1 cellular context compared by ENCODE assay signal in genomic region chr11:126158054-126158791, GRCh38.
TF ChIP-seq lines count a peak whose summit lies in the region.

No MANE protein-coding gene starts in this region.

TF ChIP-seq in HepG2, 621 proteins besides CTCF, POLR2A, EP300 and RAD21 (continues in another document):
- TF ChIP-seq ZMYM4 (CRISPR knock-in tag; IDR thresholded peaks at IDR 0.05) (peak; percentile 68), SAP130 (CRISPR knock-in tag; IDR thresholded peaks at IDR 0.05; ENCODE audit: low read depth) (peak; percentile 74), NCOA2 (CRISPR knock-in tag; IDR thresholded peaks at IDR 0.05) (peak; percentile 46), TARDBP (CRISPR knock-in tag; IDR thresholded peaks at IDR 0.05) (peak; percentile 48; the same call in 1 of the 2 replicates), KLF11 (CRISPR knock-in tag; IDR thresholded peaks at IDR 0.05) (no peak), THAP7 (CRISPR knock-in tag; IDR thresholded peaks at IDR 0.05) (peak; percentile 36; the same call in 1 of the 2 replicates), ESRRA (CRISPR knock-in tag; IDR thresholded peaks at IDR 0.05; ENCODE audit: low read depth) (peak; percentile 81; the same call in 1 of the 2 replicates), ZNF501 (CRISPR knock-in tag; IDR thresholded peaks at IDR 0.05) (peak; percentile 71), KDM2A (CRISPR knock-in tag; IDR thresholded peaks at IDR 0.05; ENCODE audit: borderline replicate concordance, low read depth) (peak; percentile 45; the same call in 1 of the 2 replicates), SALL1 (CRISPR knock-in tag; IDR thresholded peaks at IDR 0.05) (peak; percentile 2; the same call in 1 of the 2 replicates), ATF2 (CRISPR knock-in tag; IDR thresholded peaks at IDR 0.05) (peak; percentile 40; the same call in 1 of the 2 replicates), ELF3 (CRISPR knock-in tag; IDR thresholded peaks at IDR 0.05) (peak; percentile 40; the same call in 1 of the 2 replicates), FOXK1 (CRISPR knock-in tag; IDR thresholded peaks at IDR 0.05; ENCODE audit: borderline replicate concordance, low read depth) (peak; percentile 6; the same call in 1 of the 2 replicates), ZNF513 (CRISPR knock-in tag; conservative IDR thresholded peaks at IDR 0.05) (no peak), RXRA (CRISPR knock-in tag; IDR thresholded peaks at IDR 0.05) (peak; percentile 84), ISL2 (CRISPR knock-in tag; IDR thresholded peaks at IDR 0.05) (peak; percentile 57), RARA (CRISPR knock-in tag; IDR thresholded peaks at IDR 0.05) (peak; percentile 82), SIN3A (IDR thresholded peaks at IDR 0.05; ENCODE audit: borderline replicate concordance, low read depth, low read length) (0 out of 2 replicates have a peak, but pooled peaks have one; percentile 51), ZNF280D (CRISPR knock-in tag; IDR thresholded peaks at IDR 0.05) (peak; percentile 23; the same call in 1 of the 2 replicates), HNF4G (IDR thresholded peaks at IDR 0.05; ENCODE audit: borderline replicate concordance, low read depth, low read length) (peak; percentile 93), HNF4G (CRISPR knock-in tag; IDR thresholded peaks at IDR 0.05; ENCODE audit: borderline replicate concordance, low read depth) (peak; percentile 76; the same call in 1 of the 2 replicates), ZNF878 (CRISPR knock-in tag; IDR thresholded peaks at IDR 0.05) (0 out of 2 replicates have a peak, but pooled peaks have one; percentile 37), REPIN1 (CRISPR knock-in tag; IDR thresholded peaks at IDR 0.05; ENCODE audit: borderline replicate concordance, low read depth) (no peak; the same call in 1 of the 2 replicates), ZNF235 (CRISPR knock-in tag; IDR thresholded peaks at IDR 0.05; ENCODE audit: borderline replicate concordance) (no peak), KDM6A (CRISPR knock-in tag; IDR thresholded peaks at IDR 0.05; ENCODE audit: low read depth) (peak; percentile 50; the same call in 1 of the 2 replicates), ZBTB7A (CRISPR knock-in tag; IDR thresholded peaks at IDR 0.05) (peak; percentile 2; the same call in 1 of the 2 replicates), MIXL1 (CRISPR knock-in tag; IDR thresholded peaks at IDR 0.05) (0 out of 2 replicates have a peak, but pooled peaks have one; percentile 23), CCAR2 (optimal IDR thresholded peaks at IDR 0.05; ENCODE audit: low read depth, low read length) (no peak), ZFX (CRISPR knock-in tag; IDR thresholded peaks at IDR 0.05; ENCODE audit: low read depth) (peak; percentile 59), ZSCAN25 (CRISPR knock-in tag; IDR thresholded peaks at IDR 0.05) (no peak), HOXD1 (CRISPR knock-in tag; IDR thresholded peaks at IDR 0.05) (0 out of 2 replicates have a peak, but pooled peaks have one; percentile 35), LCORL (IDR thresholded peaks at IDR 0.05) (no peak), LCORL (CRISPR knock-in tag; IDR thresholded peaks at IDR 0.05) (peak; percentile 89), ZMYM3 (CRISPR knock-in tag; IDR thresholded peaks at IDR 0.05) (peak; percentile 78; the same call in 1 of the 2 replicates), ZNF33B (CRISPR knock-in tag; IDR thresholded peaks at IDR 0.05) (no peak), ZBTB42 (CRISPR knock-in tag; IDR thresholded peaks at IDR 0.05) (peak; percentile 89; the same call in 1 of the 2 replicates), ZNF124 (CRISPR knock-in tag; IDR thresholded peaks at IDR 0.05) (no peak; the same call in 1 of the 2 replicates)
- TF ChIP-seq, protein P1, sequence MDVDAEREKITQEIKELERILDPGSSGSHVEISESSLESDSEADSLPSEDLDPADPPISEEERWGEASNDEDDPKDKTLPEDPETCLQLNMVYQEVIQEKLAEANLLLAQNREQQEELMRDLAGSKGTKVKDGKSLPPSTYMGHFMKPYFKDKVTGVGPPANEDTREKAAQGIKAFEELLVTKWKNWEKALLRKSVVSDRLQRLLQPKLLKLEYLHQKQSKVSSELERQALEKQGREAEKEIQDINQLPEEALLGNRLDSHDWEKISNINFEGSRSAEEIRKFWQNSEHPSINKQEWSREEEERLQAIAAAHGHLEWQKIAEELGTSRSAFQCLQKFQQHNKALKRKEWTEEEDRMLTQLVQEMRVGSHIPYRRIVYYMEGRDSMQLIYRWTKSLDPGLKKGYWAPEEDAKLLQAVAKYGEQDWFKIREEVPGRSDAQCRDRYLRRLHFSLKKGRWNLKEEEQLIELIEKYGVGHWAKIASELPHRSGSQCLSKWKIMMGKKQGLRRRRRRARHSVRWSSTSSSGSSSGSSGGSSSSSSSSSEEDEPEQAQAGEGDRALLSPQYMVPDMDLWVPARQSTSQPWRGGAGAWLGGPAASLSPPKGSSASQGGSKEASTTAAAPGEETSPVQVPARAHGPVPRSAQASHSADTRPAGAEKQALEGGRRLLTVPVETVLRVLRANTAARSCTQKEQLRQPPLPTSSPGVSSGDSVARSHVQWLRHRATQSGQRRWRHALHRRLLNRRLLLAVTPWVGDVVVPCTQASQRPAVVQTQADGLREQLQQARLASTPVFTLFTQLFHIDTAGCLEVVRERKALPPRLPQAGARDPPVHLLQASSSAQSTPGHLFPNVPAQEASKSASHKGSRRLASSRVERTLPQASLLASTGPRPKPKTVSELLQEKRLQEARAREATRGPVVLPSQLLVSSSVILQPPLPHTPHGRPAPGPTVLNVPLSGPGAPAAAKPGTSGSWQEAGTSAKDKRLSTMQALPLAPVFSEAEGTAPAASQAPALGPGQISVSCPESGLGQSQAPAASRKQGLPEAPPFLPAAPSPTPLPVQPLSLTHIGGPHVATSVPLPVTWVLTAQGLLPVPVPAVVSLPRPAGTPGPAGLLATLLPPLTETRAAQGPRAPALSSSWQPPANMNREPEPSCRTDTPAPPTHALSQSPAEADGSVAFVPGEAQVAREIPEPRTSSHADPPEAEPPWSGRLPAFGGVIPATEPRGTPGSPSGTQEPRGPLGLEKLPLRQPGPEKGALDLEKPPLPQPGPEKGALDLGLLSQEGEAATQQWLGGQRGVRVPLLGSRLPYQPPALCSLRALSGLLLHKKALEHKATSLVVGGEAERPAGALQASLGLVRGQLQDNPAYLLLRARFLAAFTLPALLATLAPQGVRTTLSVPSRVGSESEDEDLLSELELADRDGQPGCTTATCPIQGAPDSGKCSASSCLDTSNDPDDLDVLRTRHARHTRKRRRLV (CRISPR knock-in tag; IDR thresholded peaks at IDR 0.05), result no peak
- TF ChIP-seq, protein P2, sequence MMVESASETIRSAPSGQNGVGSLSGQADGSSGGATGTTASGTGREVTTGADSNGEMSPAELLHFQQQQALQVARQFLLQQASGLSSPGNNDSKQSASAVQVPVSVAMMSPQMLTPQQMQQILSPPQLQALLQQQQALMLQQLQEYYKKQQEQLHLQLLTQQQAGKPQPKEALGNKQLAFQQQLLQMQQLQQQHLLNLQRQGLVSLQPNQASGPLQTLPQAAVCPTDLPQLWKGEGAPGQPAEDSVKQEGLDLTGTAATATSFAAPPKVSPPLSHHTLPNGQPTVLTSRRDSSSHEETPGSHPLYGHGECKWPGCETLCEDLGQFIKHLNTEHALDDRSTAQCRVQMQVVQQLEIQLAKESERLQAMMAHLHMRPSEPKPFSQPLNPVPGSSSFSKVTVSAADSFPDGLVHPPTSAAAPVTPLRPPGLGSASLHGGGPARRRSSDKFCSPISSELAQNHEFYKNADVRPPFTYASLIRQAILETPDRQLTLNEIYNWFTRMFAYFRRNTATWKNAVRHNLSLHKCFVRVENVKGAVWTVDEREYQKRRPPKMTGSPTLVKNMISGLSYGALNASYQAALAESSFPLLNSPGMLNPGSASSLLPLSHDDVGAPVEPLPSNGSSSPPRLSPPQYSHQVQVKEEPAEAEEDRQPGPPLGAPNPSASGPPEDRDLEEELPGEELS (CRISPR knock-in tag; IDR thresholded peaks at IDR 0.05), result peak; percentile 77
- TF ChIP-seq, protein P3, sequence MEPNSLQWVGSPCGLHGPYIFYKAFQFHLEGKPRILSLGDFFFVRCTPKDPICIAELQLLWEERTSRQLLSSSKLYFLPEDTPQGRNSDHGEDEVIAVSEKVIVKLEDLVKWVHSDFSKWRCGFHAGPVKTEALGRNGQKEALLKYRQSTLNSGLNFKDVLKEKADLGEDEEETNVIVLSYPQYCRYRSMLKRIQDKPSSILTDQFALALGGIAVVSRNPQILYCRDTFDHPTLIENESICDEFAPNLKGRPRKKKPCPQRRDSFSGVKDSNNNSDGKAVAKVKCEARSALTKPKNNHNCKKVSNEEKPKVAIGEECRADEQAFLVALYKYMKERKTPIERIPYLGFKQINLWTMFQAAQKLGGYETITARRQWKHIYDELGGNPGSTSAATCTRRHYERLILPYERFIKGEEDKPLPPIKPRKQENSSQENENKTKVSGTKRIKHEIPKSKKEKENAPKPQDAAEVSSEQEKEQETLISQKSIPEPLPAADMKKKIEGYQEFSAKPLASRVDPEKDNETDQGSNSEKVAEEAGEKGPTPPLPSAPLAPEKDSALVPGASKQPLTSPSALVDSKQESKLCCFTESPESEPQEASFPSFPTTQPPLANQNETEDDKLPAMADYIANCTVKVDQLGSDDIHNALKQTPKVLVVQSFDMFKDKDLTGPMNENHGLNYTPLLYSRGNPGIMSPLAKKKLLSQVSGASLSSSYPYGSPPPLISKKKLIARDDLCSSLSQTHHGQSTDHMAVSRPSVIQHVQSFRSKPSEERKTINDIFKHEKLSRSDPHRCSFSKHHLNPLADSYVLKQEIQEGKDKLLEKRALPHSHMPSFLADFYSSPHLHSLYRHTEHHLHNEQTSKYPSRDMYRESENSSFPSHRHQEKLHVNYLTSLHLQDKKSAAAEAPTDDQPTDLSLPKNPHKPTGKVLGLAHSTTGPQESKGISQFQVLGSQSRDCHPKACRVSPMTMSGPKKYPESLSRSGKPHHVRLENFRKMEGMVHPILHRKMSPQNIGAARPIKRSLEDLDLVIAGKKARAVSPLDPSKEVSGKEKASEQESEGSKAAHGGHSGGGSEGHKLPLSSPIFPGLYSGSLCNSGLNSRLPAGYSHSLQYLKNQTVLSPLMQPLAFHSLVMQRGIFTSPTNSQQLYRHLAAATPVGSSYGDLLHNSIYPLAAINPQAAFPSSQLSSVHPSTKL (CRISPR knock-in tag; IDR thresholded peaks at IDR 0.05), result peak; percentile 50; the same call in 1 of the 2 replicates
- TF ChIP-seq, protein P4, sequence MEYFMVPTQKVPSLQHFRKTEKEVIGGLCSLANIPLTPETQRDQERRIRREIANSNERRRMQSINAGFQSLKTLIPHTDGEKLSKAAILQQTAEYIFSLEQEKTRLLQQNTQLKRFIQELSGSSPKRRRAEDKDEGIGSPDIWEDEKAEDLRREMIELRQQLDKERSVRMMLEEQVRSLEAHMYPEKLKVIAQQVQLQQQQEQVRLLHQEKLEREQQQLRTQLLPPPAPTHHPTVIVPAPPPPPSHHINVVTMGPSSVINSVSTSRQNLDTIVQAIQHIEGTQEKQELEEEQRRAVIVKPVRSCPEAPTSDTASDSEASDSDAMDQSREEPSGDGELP (IDR thresholded peaks at IDR 0.05; ENCODE audit: borderline replicate concordance, low read depth), result peak; percentile 96
- TF ChIP-seq, protein P5, sequence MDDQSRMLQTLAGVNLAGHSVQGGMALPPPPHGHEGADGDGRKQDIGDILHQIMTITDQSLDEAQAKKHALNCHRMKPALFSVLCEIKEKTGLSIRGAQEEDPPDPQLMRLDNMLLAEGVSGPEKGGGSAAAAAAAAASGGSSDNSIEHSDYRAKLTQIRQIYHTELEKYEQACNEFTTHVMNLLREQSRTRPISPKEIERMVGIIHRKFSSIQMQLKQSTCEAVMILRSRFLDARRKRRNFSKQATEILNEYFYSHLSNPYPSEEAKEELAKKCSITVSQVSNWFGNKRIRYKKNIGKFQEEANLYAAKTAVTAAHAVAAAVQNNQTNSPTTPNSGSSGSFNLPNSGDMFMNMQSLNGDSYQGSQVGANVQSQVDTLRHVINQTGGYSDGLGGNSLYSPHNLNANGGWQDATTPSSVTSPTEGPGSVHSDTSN (CRISPR knock-in tag; IDR thresholded peaks at IDR 0.05; ENCODE audit: borderline replicate concordance), result no peak
